In genomic region chr9:19748278-19749126, GRCh38 we compare ENCODE assay signal across 16 cellular contexts. TPM values are rescaled to one million over a fixed set of nuclear protein-coding genes. Genes with fewer than 3 reads are reported as not detected.
A peak's percentile ranks its signal among the peaks of the same experiment; 100 is the strongest.
DNase-seq lines count a peak whose midpoint lies in the region; ATAC-seq, FAIRE-seq and TF ChIP-seq lines count a peak whose summit lies in the region.
"Had no signal": no experiment of that assay in that cellular context is flagged by ENCODE, and none has a peak within 500 bp of the region (broad histone marks: within the 10 kb centered on the region; RNA-seq: fewer than 3 reads in every experiment).

No MANE protein-coding gene starts in this region.

- no peak overlapping the region for H2BK15ac ChIP-seq in H1 (ENCODE audit: low read length)

- no peak overlapping the region for H3K4me3 ChIP-seq in H1 (ENCODE audit: extremely low read depth in 1 of 4, insufficient read depth in 2 of 4, low read depth in 3 of 4, low read length in 4 of 4)
- H3K4me3 ChIP-seq: esophagus squamous epithelium, skin epidermis had no signal

- no peaks in the 10 kb centered on the region for H4K20me1 ChIP-seq in H1 (replicated peaks in 1 of 2; ENCODE audit: control insufficient read depth in 1 of 2, insufficient read depth in 2 of 2, low read length in 2 of 2)

- no peak overlapping the region for H3K4me2 ChIP-seq in H1 (ENCODE audit: insufficient read depth in 1 of 2, low read depth in 2 of 2, low read length in 2 of 2)
- H3K4me2 ChIP-seq: SK-N-SH had no signal

- no peak overlapping the region for H2AFZ ChIP-seq in H1 (ENCODE audit: low read length)

- H3K27me3 Mint-ChIP-seq in activated T-cell treated with anti-CD3 and anti-CD28 coated beads, Interleukin-2, amount 50 U/mL, for 4 hours (ENCODE audit: low read depth) = no peaks in the 10 kb centered on the region
- H3K27me3 Mint-ChIP-seq in stimulated activated naive CD8-positive, alpha-beta T cell treated with anti-CD3 and anti-CD28 coated beads, Interleukin-15, amount 100 ng/mL, for 72 hours = peaks cover 8% of the 10 kb centered on the region

- H3K9me3 Mint-ChIP-seq in activated T-cell treated with anti-CD3 and anti-CD28 coated beads, Interleukin-2, amount 50 U/mL, for 4 hours = no peaks in the 10 kb centered on the region
- H3K9me3 Mint-ChIP-seq in stimulated activated naive CD8-positive, alpha-beta T cell treated with anti-CD3 and anti-CD28 coated beads, Interleukin-15, amount 100 ng/mL, for 72 hours = no peaks in the 10 kb centered on the region

- H4K91ac ChIP-seq in H1 (replicated peaks; ENCODE audit: insufficient read length, low read length) = no peak overlapping the region

- H4K8ac ChIP-seq in H1 (ENCODE audit: extremely low read depth, insufficient read depth, low read length) = no peak overlapping the region

- no peaks in the 10 kb centered on the region for H3K27me3 ChIP-seq in H1 (replicated peaks in 1 of 4; ENCODE audit: control insufficient read depth in 3 of 4, extremely low read depth in 1 of 4, insufficient read depth in 3 of 4, low read length in 3 of 4)
- H3K27me3 ChIP-seq: esophagus squamous epithelium had no signal

- no peak for TF ChIP-seq EP300 in H1 (IDR thresholded peaks at IDR 0.05; ENCODE audit: borderline replicate concordance in 1 of 2, low read depth in 2 of 2, low read length in 2 of 2)

- H3K79me1 ChIP-seq in H1 (ENCODE audit: low read depth, low read length) = no peaks in the 10 kb centered on the region; the same call in 1 of the 2 replicates

- H3K4me1 ChIP-seq in H1 (replicated peaks in 1 of 4; ENCODE audit: control insufficient read depth in 3 of 4, insufficient read depth in 4 of 4, low read length in 3 of 4) = peaks cover 0 to 5% (median 2%) of the 10 kb centered on the region in 4 experiments; a peak in 2 of 7 replicates
- H3K4me1 ChIP-seq: esophagus squamous epithelium had no signal

- no peak overlapping the region for H3K4me3 Mint-ChIP-seq in activated T-cell treated with anti-CD3 and anti-CD28 coated beads, Interleukin-2, amount 50 U/mL, for 4 hours
- H3K4me3 Mint-ChIP-seq in stimulated activated naive CD8-positive, alpha-beta T cell treated with anti-CD3 and anti-CD28 coated beads, Interleukin-15, amount 100 ng/mL, for 72 hours = no peak overlapping the region

- H3K23me2 ChIP-seq in H1 (ENCODE audit: low read depth, low read length) = no peaks in the 10 kb centered on the region; the same call in 1 of the 2 replicates

- H2BK120ac ChIP-seq in H1 (replicated peaks; ENCODE audit: low read depth, low read length) = no peak overlapping the region

- CTCF ChIA-PET in RWPE1 (lab: Yijun Ruan, JAX) (no interaction called here), H1 (lab: Charles Lee; ENCODE audit: partially characterized antibody) (interaction anchor here (1.4 kb wide), 1 partner anchor 36 kb away, joined by 4 read pairs; no protein-coding TSS in a partner anchor)

- TF ChIP-seq RAD21 in H1 (IDR thresholded peaks at IDR 0.05 in 1 of 2, conservative IDR thresholded peaks at IDR 0.05 in 1 of 2; ENCODE audit: low read depth in 2 of 2, low read length in 2 of 2) = no peak

- H3K14ac ChIP-seq in H1 (ENCODE audit: insufficient read length) = no peak overlapping the region

- DNase-seq in activated T-cell treated with anti-CD3 and anti-CD28 coated beads, Interleukin-2, amount 50 U/mL, for 4 hours = no peak
- no peak for DNase-seq in activated T-cell treated with anti-CD3 and anti-CD28 coated beads, Interleukin-2, amount 50 U/mL, for 48 hours
- DNase-seq in RWPE1 (ENCODE audit: low spot score) (peak; percentile 15), H1 (ENCODE audit: low read depth in 1 of 2, low spot score in 2 of 2) (no peak)
- DNase-seq in stimulated activated naive CD8-positive, alpha-beta T cell treated with anti-CD3 and anti-CD28 coated beads, Interleukin-15, amount 100 ng/mL, for 72 hours = no peak
- DNase-seq: activated gamma-delta T cell; esophagus squamous epithelium; GOT3; NCI-H2029 treated with DMSO at 0.1 percent for 48 hours; SK-N-SH; stimulated activated naive CD4-positive, alpha-beta T cell treated with Interleukin-2 at 50 U/mL for 16 hours had no signal

- H3K23ac ChIP-seq in H1 (ENCODE audit: insufficient read length) = no peak overlapping the region

- H2BK20ac ChIP-seq in H1 (ENCODE audit: low read length) = no peak overlapping the region

- H2BK12ac ChIP-seq in H1 (ENCODE audit: low read depth, low read length) = peak overlapping the region; percentile 32; the same call in 1 of the 2 replicates

- TF ChIP-seq CTCF in RWPE1 (conservative IDR thresholded peaks at IDR 0.05; ENCODE audit: low read depth) (no peak), H1 (IDR thresholded peaks at IDR 0.05; ENCODE audit: control extremely low read depth in 1 of 3, insufficient read depth in 1 of 3, low read depth in 1 of 3, low read length in 3 of 3) (no peak)

- no peaks in the 10 kb centered on the region for H3K36me3 Mint-ChIP-seq in activated T-cell treated with anti-CD3 and anti-CD28 coated beads, Interleukin-2, amount 50 U/mL, for 4 hours (ENCODE audit: insufficient read depth)

- H3K27ac ChIP-seq in RWPE1 (no peak overlapping the region), H1 (ENCODE audit: low read depth, low read length) (no peak overlapping the region)
- H3K27ac ChIP-seq: esophagus squamous epithelium, skin epidermis had no signal

- no peaks in the 10 kb centered on the region for H3K79me2 ChIP-seq in H1 (ENCODE audit: control insufficient read depth in 1 of 2, insufficient read depth in 2 of 2, low read length in 2 of 2)

- H3K18ac ChIP-seq in H1 (ENCODE audit: extremely low read depth, low read length) = no peak overlapping the region

- H2AK5ac ChIP-seq in H1 (ENCODE audit: low read depth, low read length) = no peak overlapping the region

- peak; percentile 45 to 79 for ATAC-seq in activated T-cell treated with anti-CD3 and anti-CD28 coated beads, Interleukin-2, amount 50 U/mL, for 4 hours
- ATAC-seq in stimulated activated naive CD8-positive, alpha-beta T cell treated with anti-CD3 and anti-CD28 coated beads, Interleukin-15, amount 100 ng/mL, for 72 hours = peak; percentile 68
- ATAC-seq in HG02623 (IDR thresholded peaks at IDR 0.05; ENCODE audit: unreplicated experiment) = no peak
- no peak for ATAC-seq in GM18868 (IDR thresholded peaks at IDR 0.05; ENCODE audit: unreplicated experiment)
- ATAC-seq in GM18861 (IDR thresholded peaks at IDR 0.05; ENCODE audit: unreplicated experiment) = no peak

- no peak overlapping the region for H2BK5ac ChIP-seq in H1 (ENCODE audit: low read depth, low read length)

- H3K36me3 ChIP-seq in H1 (ENCODE audit: control insufficient read depth in 2 of 4, insufficient read depth in 4 of 4, low read length in 3 of 4) = no peaks in the 10 kb centered on the region
- H3K36me3 ChIP-seq: esophagus squamous epithelium had no signal

- no peaks in the 10 kb centered on the region for H3K9me3 ChIP-seq in H1 (ENCODE audit: insufficient read depth in 2 of 2, low read depth in 1 of 2, low read length in 1 of 2)
- H3K9me3 ChIP-seq: esophagus squamous epithelium, SK-N-SH had no signal

- H3K9ac ChIP-seq in H1 (replicated peaks in 1 of 4; ENCODE audit: extremely low read depth in 1 of 4, low read depth in 3 of 4, low read length in 3 of 4) = no peak overlapping the region
- H3K9ac ChIP-seq: SK-N-SH had no signal

- H3K4ac ChIP-seq in H1 (replicated peaks; ENCODE audit: insufficient read length, low read depth, low read length) = no peak overlapping the region

- WGBS in H1 (ENCODE audit: extremely low coverage in 1 of 2, insufficient coverage in 1 of 2, insufficient read length in 1 of 2, insufficient replicate concordance in 2 of 2, low coverage in 1 of 2, low lambda C conversion rate in 2 of 2, missing lambda C conversion rate in 1 of 2), 2 experiments = 69% methylated on average over 4 of the region's 4 CpGs; no CpG with 5 or more reads in 1 of the 2 experiments

- FAIRE-seq in H1 (lab: Jason Lieb, UNC) = no peak
- FAIRE-seq: GM12891 had no signal

- no peak overlapping the region for H4K5ac ChIP-seq in H1 (ENCODE audit: insufficient read length, low read depth, low read length)

- POLR2A ChIA-PET in RWPE1 (lab: Yijun Ruan, JAX; ENCODE audit: low non-redundant PET) (no interaction called here), H1 (lab: Charles Lee; ENCODE audit: partially characterized antibody) (interaction anchor here (1.1 kb wide), 1 partner anchor 10 kb away, joined by 3 read pairs; no protein-coding TSS in a partner anchor)

- H3K56ac ChIP-seq in H1 (replicated peaks; ENCODE audit: insufficient read length, low read depth, low read length) = no peak overlapping the region

- H3K27ac Mint-ChIP-seq in stimulated activated naive CD8-positive, alpha-beta T cell treated with anti-CD3 and anti-CD28 coated beads, Interleukin-15, amount 100 ng/mL, for 72 hours = no peak overlapping the region

- H3K4me1 Mint-ChIP-seq in activated T-cell treated with anti-CD3 and anti-CD28 coated beads, Interleukin-2, amount 50 U/mL, for 4 hours (ENCODE audit: low read depth) = peaks cover 15% of the 10 kb centered on the region
- H3K4me1 Mint-ChIP-seq in stimulated activated naive CD8-positive, alpha-beta T cell treated with anti-CD3 and anti-CD28 coated beads, Interleukin-15, amount 100 ng/mL, for 72 hours = peaks cover 8% of the 10 kb centered on the region

- TF ChIP-seq POLR2A in H1 (IDR thresholded peaks at IDR 0.05; ENCODE audit: control extremely low read depth in 1 of 2, low read depth in 2 of 2, low read length in 2 of 2) = no peak

TF ChIP-seq in H1, 55 proteins besides CTCF, POLR2A, EP300 and RAD21 (continues in another document):
- TF ChIP-seq ATF3 (IDR thresholded peaks at IDR 0.05; ENCODE audit: insufficient read depth, low read depth, low read length) (no peak), SIRT6 (IDR thresholded peaks at IDR 0.05; ENCODE audit: low read length) (no peak), HDAC6 (IDR thresholded peaks at IDR 0.05; ENCODE audit: low read depth, low read length) (no peak), NANOG (IDR thresholded peaks at IDR 0.05; ENCODE audit: insufficient read depth, low read depth, low read length, poor library complexity, severe bottlenecking) (no peak), RBBP5 (IDR thresholded peaks at IDR 0.05; ENCODE audit: borderline replicate concordance, low read depth, low read length) (no peak), MAFK (IDR thresholded peaks at IDR 0.05; ENCODE audit: low read depth, low read length) (peak; percentile 71)

RNA-seq across cellular contexts. Expression of gene SLC24A2, which starts 40.3 kb away (rescaled TPM):
- not detected for total RNA-seq in activated T-cell treated with anti-CD3 and anti-CD28 coated beads, Interleukin-2, amount 50 U/mL, for 4 hours
- 6.4 and 6.5 TPM in 2 replicates for total RNA-seq in H1 (2021; fragmentation: NEBNext Ultra II Directional; extraction: Animal tissue kit (Norgen Biotek cat#: 25700))
- 2.2 and 2.8 TPM in 2 replicates for polyA plus RNA-seq in H1 (2011; rRNA removed)
- polyA plus RNA-seq in H1 (2011; cell fraction: cytosol; rRNA removed) = 2.4 TPM
- polyA plus RNA-seq in H1 (2011; cell fraction: nucleus; rRNA removed) = 5.3 TPM
- 1.9 to 2.4 TPM (median 2.3 TPM) in 4 replicates for polyA plus RNA-seq in H1 (2012, experiment 1 of 2)
- 0.20 TPM for polyA plus RNA-seq in H1 (2012, experiment 2 of 2)
- polyA plus RNA-seq in H1 (2013, experiment 1 of 2) = 4.0 TPM
- 4.3 TPM for polyA plus RNA-seq in H1 (2013, experiment 2 of 2)
- polyA minus RNA-seq in H1 (2011; rRNA and poly(A)+ RNA removed) = 21.5 and 28.2 TPM in 2 replicates
- polyA minus RNA-seq in H1 (2011; cell fraction: cytosol; rRNA and poly(A)+ RNA removed) = 5.0 TPM
- polyA minus RNA-seq in H1 (2011; cell fraction: nucleus; rRNA and poly(A)+ RNA removed) = 32.5 TPM
- total RNA-seq: esophagus squamous epithelium had no signal
- polyA plus RNA-seq: SK-N-SH had no signal

Comparison
In these comparisons a context has a peak if more than half of its experiments do, and no peak if none do; other contexts are left out.
1. ATAC-seq: peak in activated T-cell treated with anti-CD3 and anti-CD28 coated beads, Interleukin-2, amount 50 U/mL, for 4 hours (2 of 2) and stimulated activated naive CD8-positive, alpha-beta T cell treated with anti-CD3 and anti-CD28 coated beads, Interleukin-15, amount 100 ng/mL, for 72 hours (single experiment); none in HG02623 (single experiment), GM18868 (single experiment) and GM18861 (single experiment).